17 cellular contexts compared by ENCODE assay signal in genomic region chr13:22108283-22108897, GRCh38.
DNase-seq lines count a peak whose midpoint lies in the region; ATAC-seq, FAIRE-seq and TF ChIP-seq lines count a peak whose summit lies in the region.
"Had no signal": no experiment of that assay in that cellular context is flagged by ENCODE, and none has a peak within 500 bp of the region (broad histone marks: within the 10 kb centered on the region; RNA-seq: fewer than 3 reads in every experiment).

No MANE protein-coding gene starts in this region.

- no peaks in the 10 kb centered on the region; the same call in 2 of the 3 replicates for H3K4me1 ChIP-seq in A549
- peaks cover 15 to 48% (median 25%) of the 10 kb centered on the region in 10 experiments; a peak in 17 of 20 replicates for H3K4me1 ChIP-seq in BLaER1 treated with 17β-estradiol and CSF1 and Interleukin-3, amounts not matched to agents 10 nM and 100 nM
- peaks cover 26% of the 10 kb centered on the region for H3K4me1 ChIP-seq in adipocyte (ENCODE audit: control insufficient read depth, insufficient read depth, low read length)
- H3K4me1 ChIP-seq in mesodermal cell (ENCODE audit: control insufficient read depth, insufficient read depth, low read length, poor library complexity, severe bottlenecking): peaks cover 29% of the 10 kb centered on the region

- TF ChIP-seq CTCF in A549 (IDR thresholded peaks at IDR 0.05): no peak

- no peak overlapping the region; a peak in 1 of 22 replicates for H3K9ac ChIP-seq in BLaER1 treated with 17β-estradiol and CSF1 and Interleukin-3, amounts not matched to agents 10 nM and 100 nM
- peak overlapping the region; percentile 8 for H3K9ac ChIP-seq in adipocyte (ENCODE audit: low read length)
- H3K9ac ChIP-seq: parathyroid adenoma had no signal

- 7% methylated on average over 3 of the region's 3 CpGs for WGBS in A549 (ENCODE audit: missing lambda C conversion rate)
- WGBS in mesodermal cell (ENCODE audit: insufficient coverage in 2 of 2), 2 experiments: 100% methylated on average over 1 of the region's 3 CpGs; no CpG with 5 or more reads in 1 of the 2 experiments

- POLR2A ChIA-PET in A549 (lab: Yijun Ruan, JAX): no interaction called here

- FAIRE-seq in A549 (lab: Jason Lieb, UNC): no peak
- FAIRE-seq: frontal cortex, GM12892 had no signal

- CTCF ChIA-PET in A549 (lab: Yijun Ruan, JAX): no interaction called here

- H3K4me3 ChIP-seq in A549: no peak overlapping the region
- no peak overlapping the region for H3K4me3 ChIP-seq in BLaER1 treated with 17β-estradiol and CSF1 and Interleukin-3, amounts not matched to agents 10 nM and 100 nM
- H3K4me3 ChIP-seq in adipocyte (ENCODE audit: low read length): peak overlapping the region; percentile 25
- H3K4me3 ChIP-seq in mesodermal cell (ENCODE audit: extremely low read depth, insufficient read depth, low read length, poor library complexity, severe bottlenecking): no peak overlapping the region

- no peaks in the 10 kb centered on the region for H3K27me3 ChIP-seq in BLaER1 treated with 17β-estradiol and CSF1 and Interleukin-3, amounts not matched to agents 10 nM and 100 nM
- H3K27me3 ChIP-seq in adipocyte (replicated peaks; ENCODE audit: control insufficient read depth, insufficient read depth, low read length): no peaks in the 10 kb centered on the region

- 0 out of 5 replicates have a peak, but pooled peaks of 1 of the 2 experiments have one; percentile 20 for TF ChIP-seq EP300 in A549 (IDR thresholded peaks at IDR 0.05)

- TF ChIP-seq POLR2A in A549 (IDR thresholded peaks at IDR 0.05; ENCODE audit: low read length): no peak

- no peak for ATAC-seq in A549
- ATAC-seq in GM18502 (IDR thresholded peaks at IDR 0.05; ENCODE audit: poor library complexity, unreplicated experiment): no peak
- ATAC-seq in GM19035 (IDR thresholded peaks at IDR 0.05; ENCODE audit: unreplicated experiment): no peak

- H3K9me3 ChIP-seq in A549 (no peaks in the 10 kb centered on the region), adipocyte (ENCODE audit: control insufficient read depth, low read length) (no peaks in the 10 kb centered on the region), mesodermal cell (ENCODE audit: control insufficient read depth, low read length) (no peaks in the 10 kb centered on the region)
- peaks cover 9 to 59% (median 28%) of the 10 kb centered on the region in 11 experiments for H3K9me3 ChIP-seq in BLaER1 treated with 17β-estradiol and CSF1 and Interleukin-3, amounts not matched to agents 10 nM and 100 nM (replicated peaks in 1 of 11)

- peak overlapping the region; percentile 47 for H3K4me2 ChIP-seq in A549
- peak overlapping the region in 6 of 11 experiments; percentile 1 to 49 (median 30); a peak in 10 of 22 replicates for H3K4me2 ChIP-seq in BLaER1 treated with 17β-estradiol and CSF1 and Interleukin-3, amounts not matched to agents 10 nM and 100 nM

- H3K36me3 ChIP-seq in BLaER1 treated with 17β-estradiol and CSF1 and Interleukin-3, amounts not matched to agents 10 nM and 100 nM: peaks cover 0 to 6% (median 2%) of the 10 kb centered on the region in 11 experiments; a peak in 4 of 22 replicates
- H3K36me3 ChIP-seq in adipocyte (ENCODE audit: control insufficient read depth, insufficient read depth, low read length, severe bottlenecking) (no peaks in the 10 kb centered on the region), mesodermal cell (ENCODE audit: control insufficient read depth, insufficient read depth, low read length) (no peaks in the 10 kb centered on the region)

- no peak for TF ChIP-seq RAD21 in A549 (conservative IDR thresholded peaks at IDR 0.05 in 1 of 2, IDR thresholded peaks at IDR 0.05 in 1 of 2)

- H4K20me1 ChIP-seq in BLaER1 treated with 17β-estradiol and CSF1 and Interleukin-3, amounts not matched to agents 10 nM and 100 nM: no peaks in the 10 kb centered on the region

- no peak for DNase-seq in A549 (ENCODE audit: low read depth in 1 of 2, low spot score in 1 of 2)
- no peak for DNase-seq in adipocyte (ENCODE audit: low read depth)
- no peak for DNase-seq in SKM-1 (lab: John Stamatoyannopoulos, UW; ENCODE audit: unreplicated experiment)
- no peak for DNase-seq in islet precursor cell
- DNase-seq: C1 segment of cervical spinal cord; effector CD4-positive, alpha-beta T cell; Karpas-422; NCI-H146; stimulated activated CD4-positive, alpha-beta T cell treated with anti-CD3 and anti-CD28 coated beads, Interleukin-12 subunit alpha, Interleukin-12 subunit beta, amount 100 ng/mL, for 4 hours had no signal

- H3K27ac ChIP-seq in A549 (no peak overlapping the region), mesodermal cell (ENCODE audit: low read depth, low read length, severe bottlenecking) (peak overlapping the region; percentile 91)
- H3K27ac ChIP-seq in BLaER1 treated with 17β-estradiol and CSF1 and Interleukin-3, amounts not matched to agents 10 nM and 100 nM: peak overlapping the region in 6 of 11 experiments; percentile 5 to 32 (median 24); a peak in 8 of 22 replicates
- H3K27ac ChIP-seq: HL-60, parathyroid adenoma had no signal

TF ChIP-seq in A549, 52 proteins besides CTCF, POLR2A, EP300 and RAD21:
- TF ChIP-seq HES2 (IDR thresholded peaks at IDR 0.05) (no peak), JUNB (IDR thresholded peaks at IDR 0.05) (peak; percentile 47), HOXB13 (CRISPR knock-in tag; IDR thresholded peaks at IDR 0.05; ENCODE audit: low read depth) (no peak), USF2 (IDR thresholded peaks at IDR 0.05) (no peak), REST (IDR thresholded peaks at IDR 0.05) (no peak), BCL3 (IDR thresholded peaks at IDR 0.05) (peak; percentile 40; the same call in 1 of the 3 replicates), CEBPB (IDR thresholded peaks at IDR 0.05) (peak in 1 of 2 experiments; percentile 80; a peak in 2 of 4 replicates), SREBF2 (IDR thresholded peaks at IDR 0.05) (no peak), TFCP2L1 (CRISPR knock-in tag; IDR thresholded peaks at IDR 0.05) (no peak)

Comparison
In these comparisons a context has a peak if more than half of its experiments do, and no peak if none do; other contexts are left out.
1. H3K27ac ChIP-seq: peak in BLaER1 treated with 17β-estradiol and CSF1 and Interleukin-3, amounts not matched to agents 10 nM and 100 nM (6 of 11) and mesodermal cell (single experiment); none in A549 (0 of 2).